Comparison of ENCODE assay signal across 9 cellular contexts in the genomic region with DNA sequence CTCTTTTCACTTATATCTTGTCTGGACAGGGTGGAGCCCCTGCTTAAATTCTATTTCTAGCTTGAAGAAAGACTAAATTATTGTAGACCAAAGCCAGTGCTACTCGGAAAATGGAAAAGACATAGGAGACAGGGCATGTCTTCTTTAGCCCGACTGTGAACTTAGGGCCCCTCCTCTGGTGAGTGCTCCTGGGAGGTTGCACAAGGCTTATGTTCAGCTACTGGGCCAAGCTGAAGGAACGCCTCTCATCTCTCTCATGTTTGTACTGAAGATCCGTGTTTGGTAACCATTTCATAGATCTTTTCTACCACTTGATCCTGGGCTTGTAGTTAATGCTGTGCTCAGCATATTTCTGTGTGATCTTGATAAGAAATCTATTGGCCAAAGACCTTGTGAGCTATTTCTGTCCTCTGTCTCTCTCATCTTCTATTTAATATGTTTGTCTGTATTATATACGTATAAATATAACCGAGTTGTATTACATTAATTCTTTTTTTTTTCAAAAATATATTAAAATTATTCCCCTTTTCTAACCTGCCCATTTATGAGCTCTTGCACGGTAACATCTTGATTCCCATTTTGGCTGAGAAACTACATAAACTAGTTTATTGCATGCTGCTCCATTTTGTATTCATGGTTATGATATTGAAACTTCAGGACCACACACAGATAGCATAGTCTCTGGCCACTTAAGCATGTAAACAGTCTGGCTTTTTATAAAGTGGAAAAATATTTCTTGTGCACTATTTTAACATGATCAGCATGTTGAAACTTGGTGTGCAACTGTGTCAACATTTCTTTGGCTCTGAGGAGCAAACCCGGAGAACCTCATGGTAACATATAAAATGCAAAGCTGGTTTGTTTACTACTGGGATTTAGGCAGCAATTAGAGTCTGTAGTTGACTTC.
DNase-seq lines count a peak whose midpoint lies in the region; ATAC-seq, FAIRE-seq and TF ChIP-seq lines count a peak whose summit lies in the region.
"Had no signal": no experiment of that assay in that cellular context is flagged by ENCODE, and none has a peak within 500 bp of the region (broad histone marks: within the 10 kb centered on the region; RNA-seq: fewer than 3 reads in every experiment).

No MANE protein-coding gene starts in this region.

- H3K36me3 Mint-ChIP-seq in activated CD8-positive, alpha-beta memory T cell treated with anti-CD3 and anti-CD28 coated beads, Interleukin-2, amount 10 ng/mL, durations not matched to agents 7 days and 5 days: no peaks in the 10 kb centered on the region

- ATAC-seq in left lobe of liver: peak; percentile 82
- ATAC-seq in thoracic aorta (ENCODE audit: insufficient number of reproducible peaks, low FRiP score, low read depth): no peak
- ATAC-seq in activated CD8-positive, alpha-beta memory T cell treated with anti-CD3 and anti-CD28 coated beads, Interleukin-2, amount 10 ng/mL, durations not matched to agents 7 days and 5 days: no peak
- ATAC-seq: activated CD8-positive, alpha-beta T cell treated with anti-CD3 and anti-CD28 coated beads, Interleukin-2, amount 10 ng/mL, durations not matched to agents 7 days and 5 days had no signal

- H3K9me3 ChIP-seq in thoracic aorta: no peaks in the 10 kb centered on the region

- H3K36me3 ChIP-seq in bronchial epithelial cell (ENCODE audit: control insufficient read depth, insufficient read depth, low read length) (peaks cover 1% of the 10 kb centered on the region), thoracic aorta (no peaks in the 10 kb centered on the region)

- CTCF ChIA-PET in activated CD8-positive, alpha-beta memory T cell treated with anti-CD3 and anti-CD28 coated beads, Interleukin-2, amount 10 ng/mL, durations not matched to agents 7 days and 5 days (lab: Charles Lee): interaction anchor here (0.8 kb wide), 1 partner anchor 25 kb away, joined by 3 read pairs; no protein-coding TSS in a partner anchor

- H3K27me3 ChIP-seq in bronchial epithelial cell (ENCODE audit: control insufficient read depth, insufficient read depth, low read length) (no peaks in the 10 kb centered on the region), thoracic aorta (replicated peaks; ENCODE audit: insufficient read depth) (no peaks in the 10 kb centered on the region)

- TF ChIP-seq CTCF in bronchial epithelial cell (IDR thresholded peaks at IDR 0.05; ENCODE audit: insufficient read depth, low read length, severe bottlenecking): no peak
- TF ChIP-seq CTCF in thoracic aorta (IDR thresholded peaks at IDR 0.05): no peak

- peaks cover 25 to 65% of the 10 kb centered on the region in 2 donors for H3K4me1 ChIP-seq in thoracic aorta (ENCODE audit: control insufficient read depth in 1 of 2, low read depth in 2 of 2)

- peak; percentile 86 for DNase-seq in MV-4-11 (lab: John Stamatoyannopoulos, UW)
- peak; percentile 75 for DNase-seq in bronchial epithelial cell (ENCODE audit: low read depth)
- no peak for DNase-seq in left lobe of liver (ENCODE audit: low spot score)
- no peak for DNase-seq in thoracic aorta (ENCODE audit: low spot score)
- no peak for DNase-seq in LoVo (ENCODE audit: low spot score)
- DNase-seq in occipital lobe (lab: John Stamatoyannopoulos, UW): no peak
- no peak for DNase-seq in stimulated activated CD4-positive, alpha-beta T cell treated with anti-CD3 and anti-CD28 coated beads, Interleukin-4, amount 100 ng/mL, for 1 hour
- DNase-seq in activated CD8-positive, alpha-beta memory T cell treated with anti-CD3 and anti-CD28 coated beads, Interleukin-2, amount 10 ng/mL, durations not matched to agents 7 days and 5 days: no peak
- DNase-seq: activated CD8-positive, alpha-beta T cell treated with anti-CD3 and anti-CD28 coated beads, Interleukin-2, amount 10 ng/mL, durations not matched to agents 7 days and 5 days had no signal

- peak overlapping the region; percentile 47 to 77 for H3K27ac ChIP-seq in thoracic aorta

- H3K9me3 Mint-ChIP-seq in activated CD8-positive, alpha-beta memory T cell treated with anti-CD3 and anti-CD28 coated beads, Interleukin-2, amount 10 ng/mL, durations not matched to agents 7 days and 5 days (ENCODE audit: low read depth): no peaks in the 10 kb centered on the region

- no peaks in the 10 kb centered on the region for H3K27me3 Mint-ChIP-seq in activated CD8-positive, alpha-beta memory T cell treated with anti-CD3 and anti-CD28 coated beads, Interleukin-2, amount 10 ng/mL, durations not matched to agents 7 days and 5 days

- no peak overlapping the region for H3K4me3 Mint-ChIP-seq in activated CD8-positive, alpha-beta memory T cell treated with anti-CD3 and anti-CD28 coated beads, Interleukin-2, amount 10 ng/mL, durations not matched to agents 7 days and 5 days
- H3K4me3 Mint-ChIP-seq: activated CD8-positive, alpha-beta T cell treated with anti-CD3 and anti-CD28 coated beads, Interleukin-2, amount 10 ng/mL, durations not matched to agents 7 days and 5 days had no signal

- peaks cover 43% of the 10 kb centered on the region for H3K4me1 Mint-ChIP-seq in activated CD8-positive, alpha-beta memory T cell treated with anti-CD3 and anti-CD28 coated beads, Interleukin-2, amount 10 ng/mL, durations not matched to agents 7 days and 5 days

- no peak overlapping the region for H3K27ac Mint-ChIP-seq in activated CD8-positive, alpha-beta memory T cell treated with anti-CD3 and anti-CD28 coated beads, Interleukin-2, amount 10 ng/mL, durations not matched to agents 7 days and 5 days
- H3K27ac Mint-ChIP-seq: activated CD8-positive, alpha-beta T cell treated with anti-CD3 and anti-CD28 coated beads, Interleukin-2, amount 10 ng/mL, durations not matched to agents 7 days and 5 days had no signal

- H3K4me3 ChIP-seq in bronchial epithelial cell (ENCODE audit: low read depth, low read length) (no peak overlapping the region), thoracic aorta (no peak overlapping the region)

- FAIRE-seq in bronchial epithelial cell (lab: Jason Lieb, UNC): no peak

Comparison
In these comparisons a context has a peak if more than half of its experiments do, and no peak if none do; other contexts are left out.
1. DNase-seq: peak in MV-4-11 (single experiment) and bronchial epithelial cell (single experiment); none in left lobe of liver (single experiment), thoracic aorta (single experiment), LoVo (single experiment), occipital lobe (single experiment), stimulated activated CD4-positive, alpha-beta T cell treated with anti-CD3 and anti-CD28 coated beads, Interleukin-4, amount 100 ng/mL, for 1 hour (single experiment) and activated CD8-positive, alpha-beta memory T cell treated with anti-CD3 and anti-CD28 coated beads, Interleukin-2, amount 10 ng/mL, durations not matched to agents 7 days and 5 days (single experiment).